7 cellular contexts compared by ENCODE assay signal in the genomic region with DNA sequence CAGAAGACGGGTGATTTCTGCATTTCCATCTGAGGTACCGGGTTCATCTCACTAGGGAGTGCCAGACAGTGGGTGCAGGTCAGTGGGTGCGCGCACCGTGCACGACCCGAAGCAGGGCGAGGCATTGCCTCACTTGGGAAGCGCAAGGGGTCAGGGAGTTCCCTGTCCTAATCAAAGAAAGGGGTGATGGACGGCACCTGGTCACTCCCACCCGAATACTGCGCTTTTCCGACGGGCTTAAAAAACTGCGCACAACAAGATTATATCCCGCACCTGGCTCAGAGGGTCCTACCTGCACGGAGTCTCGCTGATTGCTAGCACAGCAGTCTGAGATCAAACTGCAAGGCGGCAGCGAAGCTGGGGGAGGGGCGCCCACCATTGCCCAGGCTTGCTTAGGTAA.
DNase-seq lines count a peak whose midpoint lies in the region; TF ChIP-seq lines count a peak whose summit lies in the region.
"Not testable (repeated sequence)": the region's sequence is repeated elsewhere in the genome, so short reads cannot be mapped to it uniquely, and the experiment has no call there.

No MANE protein-coding gene starts in this region.

- H3K36me3 ChIP-seq in H7 (replicated peaks; ENCODE audit: control insufficient read depth, insufficient read depth, low read length); HUES64 (ENCODE audit: insufficient read depth, low read length); hepatocyte (replicated peaks; ENCODE audit: insufficient read depth, low read depth); iPS-20b (ENCODE audit: insufficient read depth, low read depth, low read length): not testable (repeated sequence)

- H3K9ac ChIP-seq in HUES64 (ENCODE audit: low read depth, low read length); iPS-20b (ENCODE audit: low read depth, low read length): not testable (repeated sequence)

- not testable (repeated sequence) for H3K27me3 Mint-ChIP-seq in chondrocyte (ENCODE audit: low read depth); nephron progenitor cell (ENCODE audit: low read depth, poor library complexity)

- peak overlapping the region; percentile 70 for H3K4me2 ChIP-seq in hepatocyte

- H3K36me3 Mint-ChIP-seq in chondrocyte (ENCODE audit: low read depth); nephron progenitor cell (ENCODE audit: low read depth): not testable (repeated sequence)

- peak overlapping the region; percentile 14 for H3K4me3 Mint-ChIP-seq in chondrocyte (ENCODE audit: unreplicated experiment)
- H3K4me3 Mint-ChIP-seq in nephron progenitor cell, result peak overlapping the region; percentile 81

- H3K27ac ChIP-seq in HUES64 (ENCODE audit: low read depth, low read length); hepatocyte; iPS-20b (ENCODE audit: low read length): not testable (repeated sequence)

- H2AFZ ChIP-seq in hepatocyte, result peak overlapping the region; percentile 63

- H4K20me1 ChIP-seq in hepatocyte (ENCODE audit: insufficient read depth, poor library complexity, severe bottlenecking), result not testable (repeated sequence)

- peak overlapping the region; percentile 48 for H3K4me3 ChIP-seq in H7 (ENCODE audit: insufficient read depth, low read depth, low read length)
- H3K4me3 ChIP-seq in HUES64 (ENCODE audit: low read length), result peak overlapping the region; percentile 35
- peak overlapping the region; percentile 23 for H3K4me3 ChIP-seq in hepatocyte
- H3K4me3 ChIP-seq in iPS-20b (ENCODE audit: low read length), result peak overlapping the region; percentile 47

- not testable (repeated sequence) for H3K27ac Mint-ChIP-seq in chondrocyte (ENCODE audit: unreplicated experiment); nephron progenitor cell

- DNase-seq in H7; chondrocyte (ENCODE audit: low spot score); hepatocyte (ENCODE audit: low spot score): not testable (repeated sequence)
- peak; percentile 4 for DNase-seq in nephron progenitor cell
- DNase-seq in posterior vena cava (ENCODE audit: low spot score), result peak; percentile 43

- TF ChIP-seq CTCF in chondrocyte (IDR thresholded peaks at IDR 0.05); hepatocyte (IDR thresholded peaks at IDR 0.05; ENCODE audit: poor library complexity); nephron progenitor cell (IDR thresholded peaks at IDR 0.05): not testable (repeated sequence)

- H3K27me3 ChIP-seq in H7 (ENCODE audit: control insufficient read depth, insufficient read depth, low read length); HUES64 (ENCODE audit: insufficient read depth, low read length); hepatocyte; iPS-20b (ENCODE audit: insufficient read depth, low read length): not testable (repeated sequence)

- not testable (repeated sequence) for H3K4me1 ChIP-seq in HUES64 (ENCODE audit: insufficient read depth, low read length); hepatocyte (ENCODE audit: insufficient read depth); iPS-20b (ENCODE audit: insufficient read depth, low read length)

- H3K9me2 ChIP-seq in hepatocyte (replicated peaks; ENCODE audit: insufficient read depth), result not testable (repeated sequence)

- H3K4me1 Mint-ChIP-seq in chondrocyte (ENCODE audit: low read depth); nephron progenitor cell: not testable (repeated sequence)

- 74% methylated on average over 21 of the region's 21 CpGs for WGBS in HUES64
- 25% methylated on average over 21 of the region's 21 CpGs for WGBS in hepatocyte (ENCODE audit: low lambda C conversion rate, missing lambda C conversion rate)

- H3K9me3 Mint-ChIP-seq in chondrocyte (ENCODE audit: low read depth), result peaks cover 25% of the 10 kb centered on the region
- H3K9me3 Mint-ChIP-seq in nephron progenitor cell, result peaks cover 41% of the 10 kb centered on the region

- not testable (repeated sequence) for H3K9me3 ChIP-seq in HUES64 (ENCODE audit: insufficient read depth, low read depth, low read length); hepatocyte (ENCODE audit: low read depth); iPS-20b (ENCODE audit: insufficient read depth, low read depth, low read length)

- H3K79me2 ChIP-seq in hepatocyte, result not testable (repeated sequence)

- intact Hi-C loops in posterior vena cava (cut with DNase I), result not testable (repeated sequence)
